25 cellular contexts compared by ENCODE assay signal in the genomic region with DNA sequence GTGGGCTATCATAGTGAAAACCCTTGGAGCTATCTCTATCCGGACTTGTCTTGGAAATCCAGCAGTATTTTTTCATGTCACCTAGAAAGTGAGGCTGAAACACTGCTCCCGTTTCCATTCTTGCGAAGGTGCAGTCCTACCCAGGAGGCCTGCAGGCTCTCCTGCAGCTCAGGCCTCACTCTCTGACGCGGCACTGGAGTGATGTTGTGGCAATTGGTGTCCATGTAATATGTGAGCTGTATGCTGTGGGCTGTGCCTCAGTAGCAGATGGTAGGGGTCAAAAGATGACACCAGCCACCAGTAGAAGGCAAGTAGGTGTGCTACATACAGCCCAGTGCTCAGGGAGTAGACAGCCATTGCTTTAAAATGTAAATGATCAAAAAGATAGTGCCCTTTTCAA. TPM values are rescaled to one million over a fixed set of nuclear protein-coding genes. Genes with fewer than 3 reads are reported as not detected.
DNase-seq lines count a peak whose midpoint lies in the region; ATAC-seq, FAIRE-seq and TF ChIP-seq lines count a peak whose summit lies in the region.
"Had no signal": no experiment of that assay in that cellular context is flagged by ENCODE, and none has a peak within 500 bp of the region (broad histone marks: within the 10 kb centered on the region; RNA-seq: fewer than 3 reads in every experiment).

No MANE protein-coding gene starts in this region.

- DNase-seq in esophagus muscularis mucosa (ENCODE audit: extremely low spot score) (peak; percentile 53), mesendoderm (no peak), small intestine (no peak), upper lobe of left lung (no peak)
- DNase-seq: 8988T; ACHN; BE2C; C1 segment of cervical spinal cord; CD4-positive, alpha-beta memory T cell; CD4-positive, CD25-positive, alpha-beta regulatory T cell; CD8-positive, alpha-beta memory T cell; COR-L47; DMS 273 treated with DMSO at 0.1 percent for 48 hours; DMS153; DMS53; DMS79; DND-41; EL; GDM1 had no signal

- TF ChIP-seq EP300 in esophagus muscularis mucosa (IDR thresholded peaks at IDR 0.05) = no peak
- no peak for TF ChIP-seq EP300 in upper lobe of left lung (IDR thresholded peaks at IDR 0.05)

- FAIRE-seq in small intestine (lab: Jason Lieb, UNC) = no peak
- FAIRE-seq: A204.1, GM12878, GM12892, GM18507 had no signal

- H3K9ac ChIP-seq in mesendoderm (ENCODE audit: low read length) = no peak overlapping the region
- H3K9ac ChIP-seq: BLaER1 had no signal

- 84% methylated on average over 5 of the region's 5 CpGs for WGBS in esophagus muscularis mucosa
- WGBS in mesendoderm (ENCODE audit: extremely low coverage, insufficient coverage, low lambda C conversion rate) = no CpG with 5 or more reads among the region's 5 CpGs
- 91 to 93% (median 92%) methylated on average over 5 of the region's 5 CpGs for WGBS in small intestine, 3 donors
- WGBS in upper lobe of left lung, 2 donors = 89 to 96% methylated on average over 2 to 5 of the region's 5 CpGs

- no peak overlapping the region for H3K4me2 ChIP-seq in mesendoderm (ENCODE audit: low read length)
- H3K4me2 ChIP-seq: BLaER1 had no signal

- H3K23ac ChIP-seq in mesendoderm (ENCODE audit: low read length) = no peak overlapping the region

- TF ChIP-seq POLR2A in esophagus muscularis mucosa (IDR thresholded peaks at IDR 0.05; ENCODE audit: low read depth) = no peak
- TF ChIP-seq POLR2A in upper lobe of left lung (IDR thresholded peaks at IDR 0.05) = no peak

- H2AK5ac ChIP-seq in mesendoderm (ENCODE audit: low read length) = no peak overlapping the region

- TF ChIP-seq CTCF in esophagus muscularis mucosa (IDR thresholded peaks at IDR 0.05) (no peak), upper lobe of left lung (IDR thresholded peaks at IDR 0.05) (no peak)

- ATAC-seq in GM21786 (IDR thresholded peaks at IDR 0.05; ENCODE audit: unreplicated experiment) (no peak), upper lobe of left lung (ENCODE audit: low FRiP score in 2 of 2) (no peak)
- ATAC-seq: GM12878 had no signal

- no peaks in the 10 kb centered on the region for H3K27me3 ChIP-seq in esophagus muscularis mucosa
- no peaks in the 10 kb centered on the region for H3K27me3 ChIP-seq in mesendoderm (ENCODE audit: insufficient read depth, low read length, poor library complexity)
- H3K27me3 ChIP-seq in small intestine (ENCODE audit: control insufficient read depth in 2 of 2, insufficient read depth in 2 of 2, low read length in 2 of 2) = no peaks in the 10 kb centered on the region
- no peaks in the 10 kb centered on the region for H3K27me3 ChIP-seq in upper lobe of left lung
- H3K27me3 ChIP-seq: BE2C, BLaER1 had no signal

- H3K79me1 ChIP-seq in mesendoderm (ENCODE audit: low read length) = no peaks in the 10 kb centered on the region

- H3K18ac ChIP-seq in mesendoderm (ENCODE audit: low read length) = no peak overlapping the region

- H3K9me3 ChIP-seq in esophagus muscularis mucosa (peaks cover 0 to 8% (median 2%) of the 10 kb centered on the region in 4 donors), small intestine (ENCODE audit: control insufficient read depth, low read depth) (peaks cover 2% of the 10 kb centered on the region), upper lobe of left lung (peaks cover 0 to 13% (median 0%) of the 10 kb centered on the region in 4 donors)
- H3K9me3 ChIP-seq: BE2C had no signal

- H2BK120ac ChIP-seq in mesendoderm (ENCODE audit: low read depth, low read length) = no peak overlapping the region

- H4K8ac ChIP-seq in mesendoderm (ENCODE audit: low read depth, low read length) = no peak overlapping the region

- no peak overlapping the region for H3K56ac ChIP-seq in mesendoderm (ENCODE audit: low read length)

- no peak overlapping the region for H3K27ac ChIP-seq in esophagus muscularis mucosa (replicated peaks in 1 of 4)
- no peak overlapping the region for H3K27ac ChIP-seq in mesendoderm (ENCODE audit: low read depth, low read length)
- no peak overlapping the region for H3K27ac ChIP-seq in small intestine (ENCODE audit: low read depth in 1 of 2, low read length in 1 of 2)
- no peak overlapping the region for H3K27ac ChIP-seq in upper lobe of left lung
- H3K27ac ChIP-seq: BLaER1 had no signal

- intact Hi-C loops in esophagus muscularis mucosa (cut with DNase I) = no loop called here

- no peak overlapping the region for H3K4ac ChIP-seq in mesendoderm (ENCODE audit: low read depth, low read length)

- no peak overlapping the region for H4K5ac ChIP-seq in mesendoderm (ENCODE audit: low read length)

- H3K79me2 ChIP-seq in mesendoderm (ENCODE audit: control insufficient read depth, insufficient read depth, low read length) = no peaks in the 10 kb centered on the region

- H3K4me1 ChIP-seq in esophagus muscularis mucosa = no peaks in the 10 kb centered on the region
- no peaks in the 10 kb centered on the region for H3K4me1 ChIP-seq in mesendoderm (ENCODE audit: control insufficient read depth, low read depth, low read length)
- H3K4me1 ChIP-seq in small intestine (ENCODE audit: control insufficient read depth in 2 of 2, insufficient read depth in 1 of 2, low read depth in 1 of 2, low read length in 1 of 2) = no peaks in the 10 kb centered on the region
- H3K4me1 ChIP-seq in upper lobe of left lung = no peaks in the 10 kb centered on the region
- H3K4me1 ChIP-seq: BE2C, BLaER1 had no signal

- H3K36me3 ChIP-seq in esophagus muscularis mucosa (no peaks in the 10 kb centered on the region), mesendoderm (ENCODE audit: control insufficient read depth, insufficient read depth, low read length) (no peaks in the 10 kb centered on the region), small intestine (ENCODE audit: control insufficient read depth in 2 of 2, insufficient read depth in 2 of 2, low read length in 2 of 2) (no peaks in the 10 kb centered on the region), upper lobe of left lung (no peaks in the 10 kb centered on the region)
- H3K36me3 ChIP-seq: BE2C, BLaER1 had no signal

- H3K4me3 ChIP-seq in esophagus muscularis mucosa (no peak overlapping the region), mesendoderm (ENCODE audit: low read length) (peak overlapping the region; percentile 3), small intestine (ENCODE audit: low read depth in 1 of 2, low read length in 2 of 2) (no peak overlapping the region), upper lobe of left lung (no peak overlapping the region)
- H3K4me3 ChIP-seq: BLaER1, GM12878 had no signal

- no peak overlapping the region for H2BK15ac ChIP-seq in mesendoderm (replicated peaks; ENCODE audit: low read depth)

- H2BK5ac ChIP-seq in mesendoderm (ENCODE audit: low read length) = no peak overlapping the region

RNA-seq across cellular contexts. Expression of gene ZNF680, which starts 28.1 kb away (rescaled TPM):
- total RNA-seq in esophagus muscularis mucosa = 10 to 100 TPM in 2 of 4 donors, 1 to 10 TPM in 2; 6.1 to 16.2 (median 10.1) TPM
- 5.3 TPM for polyA plus RNA-seq in mesendoderm (2013, experiment 1 of 2)
- polyA plus RNA-seq in mesendoderm (2013, experiment 2 of 2) = 5.5 TPM
- polyA plus RNA-seq in small intestine = 1 to 10 TPM; 1.4 to 3.9 (median 1.8) TPM
- total RNA-seq in upper lobe of left lung = 10 to 100 TPM in 4 of 6 donors, 1 to 10 TPM in 2; 4.0 to 20.3 (median 11.7) TPM
